Comparison of ENCODE assay signal across 1 cellular context in the genomic region with DNA sequence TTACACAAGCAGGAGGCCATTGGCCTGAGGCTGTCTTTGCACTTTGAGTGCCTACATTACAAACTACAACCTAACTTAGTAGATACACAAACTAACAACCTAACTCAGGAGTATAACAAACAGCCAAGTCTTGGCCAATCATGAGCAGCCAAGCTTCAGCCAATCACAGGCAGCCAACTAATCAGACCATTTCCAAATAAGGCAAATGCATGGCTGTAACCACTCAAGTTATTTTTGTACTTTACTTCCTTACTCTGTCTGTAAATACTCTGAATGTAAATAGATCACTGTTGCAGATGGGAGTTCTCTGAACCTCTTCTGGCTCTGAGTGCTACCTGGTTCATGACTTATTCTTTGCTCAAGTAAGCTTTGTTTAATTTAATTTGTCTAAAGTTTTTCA.
TF ChIP-seq lines count a peak whose summit lies in the region.

No MANE protein-coding gene starts in this region.

TF ChIP-seq in HCT116, 20 proteins besides CTCF, POLR2A, EP300 and RAD21:
- 0 out of 2 replicates have a peak, but pooled peaks have one; percentile 31 for TF ChIP-seq SRF (IDR thresholded peaks at IDR 0.05; ENCODE audit: low read depth)
- TF ChIP-seq SIN3A (IDR thresholded peaks at IDR 0.05; ENCODE audit: low read depth) = no peak
